Comparison of ENCODE assay signal across 1 cellular context in genomic region chr5:32312682-32313523, GRCh38.
TF ChIP-seq lines count a peak whose summit lies in the region.

Gene MTMR12, minus strand, starts transcription at chr5:32312939. Its CDS starts 101 bp downstream, at chr5:32312838.

TF ChIP-seq in K562, 482 proteins besides CTCF, POLR2A, EP300 and RAD21 (continued from another document and continues in another):
- TF ChIP-seq MTA2 (IDR thresholded peaks at IDR 0.05; ENCODE audit: low read depth) (no peak), MBD2 (IDR thresholded peaks at IDR 0.05; ENCODE audit: borderline replicate concordance, low read depth) (peak; percentile 99), ZC3H4 (CRISPR knock-in tag; IDR thresholded peaks at IDR 0.05; ENCODE audit: borderline replicate concordance) (no peak), TOE1 (IDR thresholded peaks at IDR 0.05; ENCODE audit: borderline replicate concordance) (no peak), TOE1 (CRISPR knock-in tag; IDR thresholded peaks at IDR 0.05; ENCODE audit: borderline replicate concordance, low read depth) (no peak), ZNF583 (CRISPR knock-in tag; IDR thresholded peaks at IDR 0.05) (no peak), CHD2 (IDR thresholded peaks at IDR 0.05; ENCODE audit: low read depth, low read length) (peak; percentile 89), KLF13 (tag; IDR thresholded peaks at IDR 0.05; ENCODE audit: borderline replicate concordance, low read depth) (peak; percentile 77; the same call in 1 of the 2 replicates), TRIM28 (IDR thresholded peaks at IDR 0.05) (no peak), ZNF609 (CRISPR knock-in tag; IDR thresholded peaks at IDR 0.05; ENCODE audit: borderline replicate concordance) (no peak), HEY1 (CRISPR knock-in tag; IDR thresholded peaks at IDR 0.05; ENCODE audit: borderline replicate concordance) (no peak), SRF (CRISPR knock-in tag; IDR thresholded peaks at IDR 0.05) (0 out of 4 replicates have a peak, but pooled peaks of 1 of the 2 experiments have one; percentile 33), XRCC3 (IDR thresholded peaks at IDR 0.05) (no peak), CEBPZ (IDR thresholded peaks at IDR 0.05; ENCODE audit: borderline replicate concordance, low read depth, low read length) (peak; percentile 92), GTF2E2 (tag; IDR thresholded peaks at IDR 0.05) (peak; percentile 63; the same call in 1 of the 2 replicates), MXI1 (IDR thresholded peaks at IDR 0.05; ENCODE audit: low read depth, low read length) (no peak), ADNP (tag; IDR thresholded peaks at IDR 0.05) (no peak), MLLT1 (IDR thresholded peaks at IDR 0.05) (peak in 1 of 2 experiments; percentile 93; a peak in 2 of 4 replicates), SAP30 (IDR thresholded peaks at IDR 0.05; ENCODE audit: borderline replicate concordance, insufficient read depth, low read depth, low read length, poor library complexity, severe bottlenecking) (peak; percentile 33), SAFB (IDR thresholded peaks at IDR 0.05; ENCODE audit: borderline replicate concordance, low read depth, low read length) (no peak), ESRRA (IDR thresholded peaks at IDR 0.05; ENCODE audit: borderline replicate concordance, low read depth) (peak; percentile 91; the same call in 1 of the 2 replicates), ZNF3 (CRISPR knock-in tag; IDR thresholded peaks at IDR 0.05) (no peak), NCOA2 (IDR thresholded peaks at IDR 0.05; ENCODE audit: partially characterized antibody in 2 of 2) (no peak), E2F4 (CRISPR knock-in tag; IDR thresholded peaks at IDR 0.05; ENCODE audit: low read depth) (no peak), ATF4 (CRISPR knock-in tag; IDR thresholded peaks at IDR 0.05) (no peak), FOXA3 (CRISPR knock-in tag; conservative IDR thresholded peaks at IDR 0.05 in 1 of 2, IDR thresholded peaks at IDR 0.05 in 1 of 2) (no peak), CBX5 (IDR thresholded peaks at IDR 0.05; ENCODE audit: borderline replicate concordance, low read depth) (no peak), SLC30A9 (CRISPR knock-in tag; IDR thresholded peaks at IDR 0.05) (no peak), ZNF184 (CRISPR knock-in tag; IDR thresholded peaks at IDR 0.05) (no peak), ARNT (IDR thresholded peaks at IDR 0.05) (no peak), NR2C2 (CRISPR knock-in tag; IDR thresholded peaks at IDR 0.05) (0 out of 2 replicates have a peak, but pooled peaks have one; percentile 2), NR2C2 (tag; IDR thresholded peaks at IDR 0.05) (peak; percentile 80; the same call in 1 of the 2 replicates), ZBTB9 (CRISPR knock-in tag; IDR thresholded peaks at IDR 0.05) (no peak), TCFL5 (CRISPR knock-in tag; conservative IDR thresholded peaks at IDR 0.05) (no peak), BCOR (IDR thresholded peaks at IDR 0.05) (no peak), TCF7 (IDR thresholded peaks at IDR 0.05; ENCODE audit: borderline replicate concordance) (no peak), AFF4 (CRISPR knock-in tag; IDR thresholded peaks at IDR 0.05) (no peak; the same call in 1 of the 2 replicates), CC2D1A (IDR thresholded peaks at IDR 0.05) (no peak), BRD9 (IDR thresholded peaks at IDR 0.05; ENCODE audit: low read depth, partially characterized antibody) (no peak), ZBTB12 (CRISPR knock-in tag; IDR thresholded peaks at IDR 0.05) (no peak), CSDE1 (IDR thresholded peaks at IDR 0.05) (peak in 1 of 2 experiments; percentile 30; a peak in 1 of 4 replicates), E2F1 (CRISPR knock-in tag; IDR thresholded peaks at IDR 0.05) (no peak; the same call in 1 of the 2 replicates)
